Comparison of ENCODE assay signal across 1 cellular context in genomic region chr6:25863360-25863759, GRCh38.
TF ChIP-seq lines count a peak whose summit lies in the region.

No MANE protein-coding gene starts in this region.

TF ChIP-seq in HepG2, 621 proteins besides CTCF, POLR2A, EP300 and RAD21 (continued from another document):
- TF ChIP-seq PTBP1 (IDR thresholded peaks at IDR 0.05; ENCODE audit: low read depth, low read length, poor library complexity, severe bottlenecking): no peak
- TF ChIP-seq NFKBIZ (CRISPR knock-in tag; IDR thresholded peaks at IDR 0.05): no peak
